ENCODE assay signal across 14 cellular contexts in the genomic region with DNA sequence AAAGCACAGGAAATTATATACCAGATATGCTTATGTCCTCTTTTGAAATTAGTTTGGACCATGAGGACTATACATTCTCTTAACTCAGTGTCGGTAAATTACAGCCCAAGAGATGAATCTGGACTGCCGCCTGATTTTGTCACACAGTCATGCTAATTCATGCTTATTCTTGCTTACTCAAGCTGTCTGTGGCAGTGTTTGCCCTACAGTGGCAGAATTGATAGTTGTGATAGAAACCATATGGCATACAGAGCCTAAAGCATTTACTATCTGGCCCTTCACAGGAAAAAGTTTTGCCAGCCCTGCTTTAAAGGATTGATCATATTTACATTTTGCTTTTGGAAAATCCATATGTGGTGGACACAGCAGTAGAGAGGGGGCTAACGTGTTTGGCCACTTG.
"Had no signal": no experiment of that assay in that cellular context is flagged by ENCODE, and none has a peak within 500 bp of the region (broad histone marks: within the 10 kb centered on the region; RNA-seq: fewer than 3 reads in every experiment).

No MANE protein-coding gene starts in this region.

- H3K36me3 ChIP-seq: adrenal gland, colonic mucosa, lower lobe of right lung, prostate gland had no signal

- H3K4me3 ChIP-seq: adrenal gland, colonic mucosa, lower lobe of right lung, prostate gland had no signal

- H3K9me3 ChIP-seq: adrenal gland, colonic mucosa, lower lobe of right lung, prostate gland had no signal

- DNase-seq: activated CD4-positive, alpha-beta T cell treated with anti-CD3 and anti-CD28 coated beads, Interleukin-2, amount 50 U/mL, for 1 hour; activated CD4-positive, CD25-positive, alpha-beta regulatory T cell; activated naive CD4-positive, alpha-beta T cell treated with anti-CD3 and anti-CD28 coated beads, Interleukin-2, amount 10 ng/mL, durations not matched to agents 7 days and 5 days; adrenal gland; caudate nucleus; colonic mucosa; effector CD4-positive, alpha-beta T cell; lower lobe of right lung; naive thymus-derived CD4-positive, alpha-beta T cell; stimulated activated CD4-positive, alpha-beta T cell treated with anti-CD3 and anti-CD28 coated beads, Interleukin-4, amount 100 ng/mL, for 24 hours; T-helper 2 cell had no signal

- H3K4me1 ChIP-seq: adrenal gland, colonic mucosa, lower lobe of right lung, prostate gland had no signal

- H3K27me3 ChIP-seq: adrenal gland, colonic mucosa had no signal

- H3K27ac ChIP-seq: adrenal gland, colonic mucosa, epithelial cell of prostate, lower lobe of right lung, prostate gland had no signal

- ATAC-seq: lower lobe of right lung; naive thymus-derived CD4-positive, alpha-beta T cell; sciatic nerve had no signal
